ENCODE assay signal across 27 cellular contexts in the genomic region with DNA sequence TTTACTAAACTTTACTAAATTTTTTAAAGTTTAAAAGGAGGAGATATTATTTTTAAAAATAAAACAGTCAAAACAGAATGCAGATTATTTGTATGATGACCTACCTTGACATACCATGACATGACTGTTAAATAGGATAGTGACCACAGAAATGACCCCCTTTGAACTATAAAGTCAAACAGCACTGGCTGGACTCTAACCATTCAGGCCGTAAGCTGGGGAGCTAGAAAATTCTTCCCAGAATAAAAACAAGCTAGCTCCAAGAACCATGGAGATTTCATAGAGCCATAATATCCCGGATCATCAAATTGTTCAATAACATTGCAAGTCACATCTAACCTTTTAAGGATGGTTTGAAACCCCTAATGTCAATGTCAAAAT.
"Had no signal": no experiment of that assay in that cellular context is flagged by ENCODE, and none has a peak within 500 bp of the region (broad histone marks: within the 10 kb centered on the region; RNA-seq: fewer than 3 reads in every experiment).

No MANE protein-coding gene starts in this region.

- H3K4me3 Mint-ChIP-seq: endodermal cell, neural progenitor cell, type B pancreatic cell had no signal

- H3K27ac ChIP-seq: gastrocnemius medialis, neural progenitor cell, thoracic aorta, vagina, WERI-Rb-1 had no signal

- H3K4me2 ChIP-seq: neural progenitor cell, smooth muscle cell had no signal

- H3K4me1 ChIP-seq: neural progenitor cell had no signal

- DNase-seq: activated CD4-positive, alpha-beta T cell treated with anti-CD3 and anti-CD28 coated beads for 1 hour; activated CD4-positive, alpha-beta T cell treated with anti-CD3 and anti-CD28 coated beads, Interleukin-2, amount 50 U/mL, for 1 hour; activated CD8-positive, alpha-beta memory T cell treated with anti-CD3 and anti-CD28 coated beads for 24 hours; activated CD8-positive, alpha-beta memory T cell treated with anti-CD3 and anti-CD28 coated beads, Interleukin-2, amount 50 U/mL, for 4 hours; activated naive CD4-positive, alpha-beta T cell; activated T-cell treated with anti-CD3 and anti-CD28 coated beads, Interleukin-2, amount 50 U/mL, for 24 hours; amniotic stem cell; cerebellar nuclear complex; endodermal cell; esophagus squamous epithelium; gastrocnemius medialis; head of caudate nucleus; mesendoderm; mucosa of descending colon; retina; sigmoid colon; stimulated activated CD4-positive, alpha-beta T cell treated with anti-CD3 and anti-CD28 coated beads, Interleukin-2, amount 100 ng/mL, for 48 hours; stimulated activated CD8-positive, alpha-beta memory T cell treated with anti-CD3 and anti-CD28 coated beads, Interleukin-4, amount 100 ng/mL, for 48 hours; WERI-Rb-1 had no signal

- H3K27me3 ChIP-seq: esophagus squamous epithelium, gastrocnemius medialis, neural progenitor cell, sigmoid colon, vagina had no signal

- H3K27me3 Mint-ChIP-seq: activated naive CD8-positive, alpha-beta T cell; activated T-cell treated with anti-CD3 and anti-CD28 coated beads, Interleukin-2, amount 50 U/mL, for 24 hours; type B pancreatic cell had no signal

- H3K9me3 ChIP-seq: esophagus squamous epithelium, gastrocnemius medialis, mucosa of descending colon, sigmoid colon, thoracic aorta, vagina had no signal

- H3K4me1 Mint-ChIP-seq: endodermal cell had no signal

- H2AFZ ChIP-seq: neural progenitor cell had no signal

- H3K9ac ChIP-seq: neural progenitor cell had no signal

- H3K4me3 ChIP-seq: coronary artery, esophagus squamous epithelium, gastrocnemius medialis, mucosa of descending colon, neural progenitor cell, sigmoid colon, smooth muscle cell, thoracic aorta, vagina had no signal

- H3K36me3 Mint-ChIP-seq: neural progenitor cell, type B pancreatic cell had no signal

- H3K36me3 ChIP-seq: esophagus squamous epithelium, gastrocnemius medialis, neural progenitor cell, sigmoid colon, thoracic aorta, vagina, WERI-Rb-1 had no signal

- H3K27ac Mint-ChIP-seq: endodermal cell, neural progenitor cell, type B pancreatic cell had no signal

- H3K9me3 Mint-ChIP-seq: activated T-cell treated with anti-CD3 and anti-CD28 coated beads, Interleukin-2, amount 50 U/mL, for 24 hours; activated T-helper 2 cell treated with anti-CD3 and anti-CD28 coated beads, Interferon-gamma antibody, Interleukin-2, Interleukin-4, amounts not matched to agents 10 μg/mL and 5 μg/mL and 100 μg/mL, durations not matched to agents 14 hours and 24 hours and 36 hours; endodermal cell; neural progenitor cell; type B pancreatic cell had no signal
